In genomic region chr5:159917919-159918487, GRCh38 we compare ENCODE assay signal across 3 cellular contexts.
TF ChIP-seq lines count a peak whose summit lies in the region.

No MANE protein-coding gene starts in this region.

TF ChIP-seq in liver, 16 proteins besides CTCF, POLR2A, EP300 and RAD21 (continued from another document):
- TF ChIP-seq JUND (IDR thresholded peaks at IDR 0.05): peak; percentile 61 to 72
- TF ChIP-seq HNF4G (IDR thresholded peaks at IDR 0.05): no peak
- TF ChIP-seq ZBTB33 (IDR thresholded peaks at IDR 0.05): no peak
- TF ChIP-seq TAF1 (conservative IDR thresholded peaks at IDR 0.05): no peak

TF ChIP-seq in HepG2, 621 proteins besides CTCF, POLR2A, EP300 and RAD21 (continued from another document):
- TF ChIP-seq ETV5 (CRISPR knock-in tag; IDR thresholded peaks at IDR 0.05; ENCODE audit: borderline replicate concordance) (no peak), LCORL (IDR thresholded peaks at IDR 0.05) (no peak), LCORL (CRISPR knock-in tag; IDR thresholded peaks at IDR 0.05) (no peak), ZNF879 (CRISPR knock-in tag; IDR thresholded peaks at IDR 0.05) (no peak), HDAC1 (CRISPR knock-in tag; IDR thresholded peaks at IDR 0.05) (no peak), ZBTB43 (CRISPR knock-in tag; conservative IDR thresholded peaks at IDR 0.05) (no peak), ZNF747 (CRISPR knock-in tag; IDR thresholded peaks at IDR 0.05; ENCODE audit: borderline replicate concordance) (no peak), FOXP1 (IDR thresholded peaks at IDR 0.05) (no peak), FOXP1 (CRISPR knock-in tag; IDR thresholded peaks at IDR 0.05) (no peak), SIN3B (IDR thresholded peaks at IDR 0.05; ENCODE audit: low read length) (no peak), ZNF780A (CRISPR knock-in tag; IDR thresholded peaks at IDR 0.05) (no peak), ZNF335 (CRISPR knock-in tag; IDR thresholded peaks at IDR 0.05) (no peak), ZNF564 (CRISPR knock-in tag; IDR thresholded peaks at IDR 0.05) (no peak), ATM (IDR thresholded peaks at IDR 0.05; ENCODE audit: borderline replicate concordance) (no peak), POGZ (CRISPR knock-in tag; IDR thresholded peaks at IDR 0.05) (no peak), TBX3 (IDR thresholded peaks at IDR 0.05; ENCODE audit: borderline replicate concordance) (no peak), ZNF558 (CRISPR knock-in tag; IDR thresholded peaks at IDR 0.05; ENCODE audit: borderline replicate concordance) (no peak), DDIT3 (CRISPR knock-in tag; IDR thresholded peaks at IDR 0.05) (no peak), ZNF883 (CRISPR knock-in tag; IDR thresholded peaks at IDR 0.05; ENCODE audit: not compliant biosample characterization) (no peak), HMGXB3 (CRISPR knock-in tag; IDR thresholded peaks at IDR 0.05; ENCODE audit: borderline replicate concordance) (no peak), CENPBD1 (CRISPR knock-in tag; IDR thresholded peaks at IDR 0.05; ENCODE audit: borderline replicate concordance, low read depth) (no peak)

TF ChIP-seq in neural cell, 6 proteins besides CTCF, POLR2A, EP300 and RAD21 (continued from another document):
- no peak for TF ChIP-seq MXI1 (conservative IDR thresholded peaks at IDR 0.05; ENCODE audit: poor library complexity, severe bottlenecking)
